Comparison of ENCODE assay signal across 8 cellular contexts in genomic region chr1:201481004-201481380, GRCh38. TPM values are rescaled to one million over a fixed set of nuclear protein-coding genes. Genes with fewer than 3 reads are reported as not detected.
DNase-seq lines count a peak whose midpoint lies in the region; ATAC-seq and TF ChIP-seq lines count a peak whose summit lies in the region.

No MANE protein-coding gene starts in this region.

- H3K36me3 ChIP-seq in cardiac muscle cell: no peaks in the 10 kb centered on the region

- H3K4me3 ChIP-seq in GM12865 (ENCODE audit: low read depth, low read length): peak overlapping the region; percentile 58
- H3K4me3 ChIP-seq in cardiac muscle cell: peak overlapping the region; percentile 15
- H3K4me3 ChIP-seq in retinal pigment epithelial cell (ENCODE audit: low read length): peak overlapping the region; percentile 42

- DNase-seq in GM12865 (ENCODE audit: low read depth): no peak
- DNase-seq in cardiac muscle cell (ENCODE audit: low read depth in 1 of 2, low spot score in 1 of 2): no peak
- DNase-seq in retinal pigment epithelial cell (ENCODE audit: low read depth): no peak
- DNase-seq in stimulated activated CD4-positive, alpha-beta T cell treated with anti-CD3 and anti-CD28 coated beads, Interleukin-15, amount 100 ng/mL, for 24 hours: no peak
- no peak for DNase-seq in OCI-M2 (lab: John Stamatoyannopoulos, UW; ENCODE audit: unreplicated experiment)
- DNase-seq in HuH-7.5 (ENCODE audit: low spot score): no peak

- no peak for ATAC-seq in HG03460 (IDR thresholded peaks at IDR 0.05; ENCODE audit: unreplicated experiment)

- peaks cover 11% of the 10 kb centered on the region for H3K4me1 ChIP-seq in cardiac muscle cell (ENCODE audit: low read depth)

- TF ChIP-seq CTCF in GM12865 (IDR thresholded peaks at IDR 0.05; ENCODE audit: insufficient read depth, low read depth, low read length, missing control alignments): no peak
- TF ChIP-seq CTCF in VCaP (conservative IDR thresholded peaks at IDR 0.05): no peak
- no peak for TF ChIP-seq CTCF in cardiac muscle cell (IDR thresholded peaks at IDR 0.05; ENCODE audit: low read depth, low read length)
- no peak for TF ChIP-seq CTCF in retinal pigment epithelial cell (conservative IDR thresholded peaks at IDR 0.05; ENCODE audit: low read depth, low read length)

- H3K27ac ChIP-seq in VCaP: peak overlapping the region; percentile 35; the same call in 1 of the 2 replicates
- peak overlapping the region; percentile 60 for H3K27ac ChIP-seq in cardiac muscle cell

- no peaks in the 10 kb centered on the region for H3K9me3 ChIP-seq in cardiac muscle cell (ENCODE audit: low read depth)

- H3K27me3 ChIP-seq in cardiac muscle cell: no peaks in the 10 kb centered on the region

RNA-seq across cellular contexts. Expression of gene PHLDA3, which starts 12.0 kb away (rescaled TPM):
- total RNA-seq in cardiac muscle cell: 54.4 and 61.5 TPM in 2 replicates
- 57.3 and 69.1 TPM in 2 replicates for polyA plus RNA-seq in cardiac muscle cell

RNA-seq across cellular contexts. Expression of gene CSRP1, which starts 25.9 kb away (rescaled TPM):
- 135 and 174 TPM in 2 replicates for total RNA-seq in cardiac muscle cell
- polyA plus RNA-seq in cardiac muscle cell: 76.4 and 78.9 TPM in 2 replicates

RNA-seq across cellular contexts. Expression of gene NAV1, which starts 57.9 kb away (rescaled TPM):
- total RNA-seq in cardiac muscle cell: 113 and 151 TPM in 2 replicates
- 99.0 and 127 TPM in 2 replicates for polyA plus RNA-seq in cardiac muscle cell

RNA-seq across cellular contexts. Expression of gene TNNI1, which starts 59.5 kb away (rescaled TPM):
- total RNA-seq in cardiac muscle cell: 4,949 and 6,023 TPM in 2 replicates
- 6,427 and 7,117 TPM in 2 replicates for polyA plus RNA-seq in cardiac muscle cell
